Comparison of ENCODE assay signal across 13 cellular contexts in the genomic region with DNA sequence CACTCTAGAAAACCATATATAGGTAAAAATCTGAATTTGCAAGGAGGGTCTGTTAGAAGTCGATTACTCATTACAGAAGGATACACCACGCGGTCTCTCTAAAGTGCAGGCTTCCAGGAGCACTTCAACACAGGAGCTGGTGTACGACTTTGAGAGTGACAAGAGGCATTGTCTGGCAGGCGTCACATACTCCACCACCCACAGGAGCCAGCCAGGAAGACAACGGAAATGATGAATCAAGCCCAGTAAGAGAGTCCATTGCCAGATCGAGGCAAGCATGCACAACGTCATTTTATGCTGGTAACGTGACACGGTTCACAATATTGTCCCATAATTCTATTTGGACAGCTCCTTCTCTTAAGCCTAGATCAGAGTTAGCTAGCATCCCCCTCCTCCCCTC. TPM values are rescaled to one million over a fixed set of nuclear protein-coding genes. Genes with fewer than 3 reads are reported as not detected.
DNase-seq lines count a peak whose midpoint lies in the region; ATAC-seq and TF ChIP-seq lines count a peak whose summit lies in the region.
"Had no signal": no experiment of that assay in that cellular context is flagged by ENCODE, and none has a peak within 500 bp of the region (broad histone marks: within the 10 kb centered on the region; RNA-seq: fewer than 3 reads in every experiment).

No MANE protein-coding gene starts in this region.

- DNase-seq in A673 (ENCODE audit: low spot score) = peak; percentile 81
- DNase-seq in DMS153 treated with DMSO at 0.1 percent for 48 hours (lab: John Stamatoyannopoulos, UW; ENCODE audit: unreplicated experiment) = peak; percentile 30
- peak; percentile 20 for DNase-seq in glomerular visceral epithelial cell (ENCODE audit: extremely low spot score)
- DNase-seq in stomach = no peak
- DNase-seq in transverse colon = no peak
- no peak for DNase-seq in aorta
- DNase-seq: activated CD4-positive, alpha-beta T cell treated with anti-CD3 and anti-CD28 coated beads for 4 hours; central memory CD4-positive, alpha-beta T cell; DMS53; effector memory CD8-positive, alpha-beta T cell; small intestine had no signal

- ATAC-seq in GM18520 (IDR thresholded peaks at IDR 0.05; ENCODE audit: unreplicated experiment) (no peak), aorta (ENCODE audit: low FRiP score) (no peak)
- ATAC-seq: effector memory CD8-positive, alpha-beta T cell had no signal

- no peak for TF ChIP-seq EP300 in stomach (IDR thresholded peaks at IDR 0.05)
- no peak for TF ChIP-seq EP300 in transverse colon (IDR thresholded peaks at IDR 0.05; ENCODE audit: low read depth)

- H3K9me3 ChIP-seq in A673 (ENCODE audit: low read depth, low read length, poor library complexity, severe bottlenecking) = no peaks in the 10 kb centered on the region
- no peaks in the 10 kb centered on the region for H3K9me3 ChIP-seq in stomach
- H3K9me3 ChIP-seq in transverse colon = no peaks in the 10 kb centered on the region
- H3K9me3 ChIP-seq in aorta (ENCODE audit: control insufficient read depth, low read length) = no peaks in the 10 kb centered on the region

- CTCF ChIA-PET in A673 (lab: Charles Lee) = no interaction called here

- in situ Hi-C loops in transverse colon (cut with MboI; ENCODE audit: low pct_ligation_motif_present in 1 of 4, low pct_unique_long_range_greater_than_20kb in 1 of 4, low sequenced_read_pairs in 3 of 4) = no loop called here

- no peak for TF ChIP-seq CTCF in A673 (conservative IDR thresholded peaks at IDR 0.05; ENCODE audit: low read depth, low read length)
- TF ChIP-seq CTCF in stomach (IDR thresholded peaks at IDR 0.05) = no peak
- no peak for TF ChIP-seq CTCF in transverse colon (IDR thresholded peaks at IDR 0.05)

- POLR2A ChIA-PET in A673 (lab: Charles Lee; ENCODE audit: low non-redundant PET) = interaction anchor here (0.5 to 0.6 kb wide), 2 partner anchors 304 to 1507 kb away, joined by 3 to 4 read pairs; no protein-coding TSS in a partner anchor

- H3K4me1 ChIP-seq in A673 (ENCODE audit: insufficient read depth, low read length, poor library complexity, severe bottlenecking) = peaks cover 27% of the 10 kb centered on the region
- H3K4me1 ChIP-seq in stomach = peaks cover 10 to 34% (median 20%) of the 10 kb centered on the region in 4 donors
- peaks cover 0 to 15% (median 3%) of the 10 kb centered on the region in 4 donors for H3K4me1 ChIP-seq in transverse colon
- H3K4me1 ChIP-seq in aorta (ENCODE audit: control insufficient read depth in 1 of 2, insufficient read depth in 2 of 2, low read length in 2 of 2) = no peaks in the 10 kb centered on the region

- H3K27me3 ChIP-seq in A673 (replicated peaks; ENCODE audit: insufficient read depth, low read depth, low read length, poor library complexity) (no peaks in the 10 kb centered on the region), stomach (peaks cover 0 to 42% (median 5%) of the 10 kb centered on the region in 3 donors), transverse colon (peaks cover 15% of the 10 kb centered on the region), aorta (ENCODE audit: control insufficient read depth in 1 of 2, insufficient read depth in 2 of 2, low read length in 1 of 2) (no peaks in the 10 kb centered on the region)

- no TSS peak for BruUV-seq in A673 (replicated peaks; lab: Mats Ljungman, UMichigan)

- H3K36me3 ChIP-seq in A673 (ENCODE audit: insufficient read depth, low read length, poor library complexity, severe bottlenecking) = no peaks in the 10 kb centered on the region
- no peaks in the 10 kb centered on the region for H3K36me3 ChIP-seq in stomach
- H3K36me3 ChIP-seq in transverse colon = no peaks in the 10 kb centered on the region
- H3K36me3 ChIP-seq in aorta (ENCODE audit: control insufficient read depth in 1 of 2, insufficient read depth in 2 of 2, low read length in 1 of 2) = no peaks in the 10 kb centered on the region

- H3K27ac ChIP-seq in A673 (ENCODE audit: low read depth, low read length, poor library complexity, severe bottlenecking) = peak overlapping the region; percentile 33
- H3K27ac ChIP-seq in stomach = no peak overlapping the region
- no peak overlapping the region for H3K27ac ChIP-seq in transverse colon
- no peak overlapping the region for H3K27ac ChIP-seq in aorta (ENCODE audit: low read depth in 1 of 2, low read length in 2 of 2)

- no peak for TF ChIP-seq POLR2A in stomach (IDR thresholded peaks at IDR 0.05)
- TF ChIP-seq POLR2A in transverse colon (IDR thresholded peaks at IDR 0.05) = no peak

- intact Hi-C loops in A673 (cut with micrococcal nuclease; ENCODE audit: unreplicated experiment) = no loop called here
- intact Hi-C loops in stomach (cut with DNase I; ENCODE audit: low total_unique reads) = no loop called here
- intact Hi-C loops in transverse colon (cut with DNase I; ENCODE audit: low total_unique reads) = no loop called here
- intact Hi-C loops in aorta (cut with DNase I) = no loop called here

- H3K4me3 ChIP-seq in A673 (ENCODE audit: low read depth, low read length, poor library complexity, severe bottlenecking) (no peak overlapping the region), stomach (no peak overlapping the region), transverse colon (no peak overlapping the region), aorta (ENCODE audit: low read length in 2 of 2) (no peak overlapping the region)

- 67 to 88% (median 79%) methylated on average over 10 of the region's 10 CpGs for WGBS in stomach, 5 donors
- 60 to 65% methylated on average over 1 to 10 of the region's 10 CpGs for WGBS in transverse colon (ENCODE audit: low coverage in 1 of 2), 2 donors
- 67 to 70% methylated on average over 10 of the region's 10 CpGs for WGBS in aorta, 2 donors

TF ChIP-seq in PFSK-1, 5 proteins besides CTCF, POLR2A, EP300 and RAD21:
- TF ChIP-seq, protein P1, sequence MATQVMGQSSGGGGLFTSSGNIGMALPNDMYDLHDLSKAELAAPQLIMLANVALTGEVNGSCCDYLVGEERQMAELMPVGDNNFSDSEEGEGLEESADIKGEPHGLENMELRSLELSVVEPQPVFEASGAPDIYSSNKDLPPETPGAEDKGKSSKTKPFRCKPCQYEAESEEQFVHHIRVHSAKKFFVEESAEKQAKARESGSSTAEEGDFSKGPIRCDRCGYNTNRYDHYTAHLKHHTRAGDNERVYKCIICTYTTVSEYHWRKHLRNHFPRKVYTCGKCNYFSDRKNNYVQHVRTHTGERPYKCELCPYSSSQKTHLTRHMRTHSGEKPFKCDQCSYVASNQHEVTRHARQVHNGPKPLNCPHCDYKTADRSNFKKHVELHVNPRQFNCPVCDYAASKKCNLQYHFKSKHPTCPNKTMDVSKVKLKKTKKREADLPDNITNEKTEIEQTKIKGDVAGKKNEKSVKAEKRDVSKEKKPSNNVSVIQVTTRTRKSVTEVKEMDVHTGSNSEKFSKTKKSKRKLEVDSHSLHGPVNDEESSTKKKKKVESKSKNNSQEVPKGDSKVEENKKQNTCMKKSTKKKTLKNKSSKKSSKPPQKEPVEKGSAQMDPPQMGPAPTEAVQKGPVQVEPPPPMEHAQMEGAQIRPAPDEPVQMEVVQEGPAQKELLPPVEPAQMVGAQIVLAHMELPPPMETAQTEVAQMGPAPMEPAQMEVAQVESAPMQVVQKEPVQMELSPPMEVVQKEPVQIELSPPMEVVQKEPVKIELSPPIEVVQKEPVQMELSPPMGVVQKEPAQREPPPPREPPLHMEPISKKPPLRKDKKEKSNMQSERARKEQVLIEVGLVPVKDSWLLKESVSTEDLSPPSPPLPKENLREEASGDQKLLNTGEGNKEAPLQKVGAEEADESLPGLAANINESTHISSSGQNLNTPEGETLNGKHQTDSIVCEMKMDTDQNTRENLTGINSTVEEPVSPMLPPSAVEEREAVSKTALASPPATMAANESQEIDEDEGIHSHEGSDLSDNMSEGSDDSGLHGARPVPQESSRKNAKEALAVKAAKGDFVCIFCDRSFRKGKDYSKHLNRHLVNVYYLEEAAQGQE (IDR thresholded peaks at IDR 0.05; ENCODE audit: insufficient read depth in 1 of 2, low read depth in 2 of 2, low read length in 2 of 2) = peak; percentile 69 to 82
- no peak for TF ChIP-seq TAF1 (IDR thresholded peaks at IDR 0.05; ENCODE audit: borderline replicate concordance, insufficient read depth, low read length)

RNA-seq across cellular contexts. Expression of gene CACNG4, which starts 15.0 kb away (rescaled TPM):
- total RNA-seq in A673 (2021) = 9.7 and 9.9 TPM in 2 replicates
- 1.2 TPM for polyA plus RNA-seq in PFSK-1 (2012; ENCODE audit: insufficient read length, low read depth)
- 1 to 10 TPM in 2 of 5 donors, under 1 TPM in 1, not detected in 2; 0.45 to 8.8 (median 1.5) TPM for total RNA-seq in stomach
- polyA plus RNA-seq in stomach = 1 to 10 TPM in 1 of 3 donors, under 1 TPM in 2; 0.15 to 3.1 (median 0.33) TPM
- total RNA-seq in transverse colon = 1 to 10 TPM in 1 of 4 donors, under 1 TPM in 1, not detected in 2; 0.27 to 1.9 TPM
- not detected for total RNA-seq in aorta
- not detected for polyA plus RNA-seq in aorta

Comparison
In these comparisons a context has a peak if more than half of its experiments do, and no peak if none do; other contexts are left out.
1. DNase-seq: peak in A673 (single experiment), DMS153 treated with DMSO at 0.1 percent for 48 hours (single experiment) and glomerular visceral epithelial cell (single experiment); none in stomach (single experiment), transverse colon (single experiment) and aorta (0 of 2).